Comparison of ENCODE assay signal across 13 cellular contexts in genomic region chr5:170597876-170598275, GRCh38.
DNase-seq lines count a peak whose midpoint lies in the region; ATAC-seq and TF ChIP-seq lines count a peak whose summit lies in the region.
"Had no signal": no experiment of that assay in that cellular context is flagged by ENCODE, and none has a peak within 500 bp of the region (broad histone marks: within the 10 kb centered on the region; RNA-seq: fewer than 3 reads in every experiment).

No MANE protein-coding gene starts in this region.

- peak overlapping the region; percentile 51 for H3K27ac ChIP-seq in temporal lobe (ENCODE audit: low read depth, low read length)
- H3K27ac ChIP-seq: cardiac muscle cell had no signal

- H3K36me3 Mint-ChIP-seq in activated naive CD4-positive, alpha-beta T cell treated with anti-CD3 and anti-CD28 coated beads, Interleukin-2, amount 50 U/mL, for 72 hours: no peaks in the 10 kb centered on the region
- no peaks in the 10 kb centered on the region for H3K36me3 Mint-ChIP-seq in activated naive CD4-positive, alpha-beta T cell treated with anti-CD3 and anti-CD28 coated beads for 36 hours (ENCODE audit: low read depth)
- H3K36me3 Mint-ChIP-seq in activated CD4-positive, alpha-beta memory T cell treated with anti-CD3 and anti-CD28 coated beads for 36 hours: no peaks in the 10 kb centered on the region
- H3K36me3 Mint-ChIP-seq: natural killer cell had no signal

- no peak overlapping the region for H3K4me3 Mint-ChIP-seq in activated naive CD4-positive, alpha-beta T cell treated with anti-CD3 and anti-CD28 coated beads for 36 hours
- H3K4me3 Mint-ChIP-seq in activated CD4-positive, alpha-beta memory T cell treated with anti-CD3 and anti-CD28 coated beads for 36 hours: no peak overlapping the region
- H3K4me3 Mint-ChIP-seq: natural killer cell had no signal

- no peak overlapping the region for H3K4me3 ChIP-seq in astrocyte of the spinal cord (ENCODE audit: low read depth, low read length)
- H3K4me3 ChIP-seq: cardiac muscle cell, tibial nerve had no signal

- peaks cover 27% of the 10 kb centered on the region for H3K27me3 Mint-ChIP-seq in activated naive CD4-positive, alpha-beta T cell treated with anti-CD3 and anti-CD28 coated beads for 36 hours (ENCODE audit: low read depth)
- peaks cover 56% of the 10 kb centered on the region for H3K27me3 Mint-ChIP-seq in activated CD4-positive, alpha-beta memory T cell treated with anti-CD3 and anti-CD28 coated beads for 36 hours

- in situ Hi-C loops in astrocyte of the spinal cord (cut with HindIII; ENCODE audit: low sequenced_read_pairs): no loop called here

- H3K9me3 Mint-ChIP-seq in activated naive CD4-positive, alpha-beta T cell treated with anti-CD3 and anti-CD28 coated beads, Interleukin-2, amount 50 U/mL, for 72 hours: no peaks in the 10 kb centered on the region
- H3K9me3 Mint-ChIP-seq in activated naive CD4-positive, alpha-beta T cell treated with anti-CD3 and anti-CD28 coated beads for 36 hours: no peaks in the 10 kb centered on the region
- H3K9me3 Mint-ChIP-seq in activated CD4-positive, alpha-beta memory T cell treated with anti-CD3 and anti-CD28 coated beads for 36 hours: no peaks in the 10 kb centered on the region
- H3K9me3 Mint-ChIP-seq: natural killer cell had no signal

- intact Hi-C loops in activated naive CD4-positive, alpha-beta T cell treated with anti-CD3 and anti-CD28 coated beads for 36 hours (cut with micrococcal nuclease): loop anchor here (1.0 kb wide), 1 partner anchor 26 kb away; no protein-coding TSS in a partner anchor
- intact Hi-C loops in activated CD4-positive, alpha-beta memory T cell treated with anti-CD3 and anti-CD28 coated beads for 36 hours (cut with micrococcal nuclease): loop anchor here (1.0 to 5.0 kb wide), 3 partner anchors 26 to 301 kb away; partner anchors contain the start of gene LCP2

- ATAC-seq in activated naive CD4-positive, alpha-beta T cell treated with anti-CD3 and anti-CD28 coated beads, Interleukin-2, amount 50 U/mL, for 72 hours: no peak
- no peak for ATAC-seq in GM21619 (IDR thresholded peaks at IDR 0.05; ENCODE audit: unreplicated experiment)

- no peak for DNase-seq in activated naive CD4-positive, alpha-beta T cell treated with anti-CD3 and anti-CD28 coated beads, Interleukin-2, amount 50 U/mL, for 72 hours (ENCODE audit: low spot score in 2 of 2)
- no peak for DNase-seq in activated naive CD4-positive, alpha-beta T cell treated with anti-CD3 and anti-CD28 coated beads for 36 hours
- DNase-seq in astrocyte of the spinal cord (ENCODE audit: low read depth, low spot score): peak; percentile 24
- DNase-seq in kidney tubule cell (ENCODE audit: low spot score): peak; percentile 28
- no peak for DNase-seq in NCI-H187 (lab: John Stamatoyannopoulos, UW)
- no peak for DNase-seq in activated CD4-positive, alpha-beta memory T cell treated with anti-CD3 and anti-CD28 coated beads for 36 hours
- DNase-seq: glutamatergic neuron, natural killer cell, NCI-H2171 treated with DMSO at 0.1 percent for 48 hours had no signal

- peak overlapping the region; percentile 36 to 41 for H3K27ac Mint-ChIP-seq in activated naive CD4-positive, alpha-beta T cell treated with anti-CD3 and anti-CD28 coated beads, Interleukin-2, amount 50 U/mL, for 72 hours
- H3K27ac Mint-ChIP-seq in activated naive CD4-positive, alpha-beta T cell treated with anti-CD3 and anti-CD28 coated beads for 36 hours: no peak overlapping the region
- H3K27ac Mint-ChIP-seq in activated CD4-positive, alpha-beta memory T cell treated with anti-CD3 and anti-CD28 coated beads for 36 hours: no peak overlapping the region
- H3K27ac Mint-ChIP-seq: natural killer cell had no signal

- H3K4me1 Mint-ChIP-seq in activated naive CD4-positive, alpha-beta T cell treated with anti-CD3 and anti-CD28 coated beads for 36 hours (ENCODE audit: low read depth): peaks cover 21% of the 10 kb centered on the region
- H3K4me1 Mint-ChIP-seq in activated CD4-positive, alpha-beta memory T cell treated with anti-CD3 and anti-CD28 coated beads for 36 hours (ENCODE audit: low read depth): peaks cover 19% of the 10 kb centered on the region

- POLR2A ChIA-PET in activated CD4-positive, alpha-beta memory T cell treated with anti-CD3 and anti-CD28 coated beads for 36 hours (lab: Charles Lee): interaction anchor here (1.7 to 2.0 kb wide), 2 partner anchors 25 to 131 kb away, joined by 7 to 16 read pairs; no protein-coding TSS in a partner anchor

- CTCF ChIA-PET in activated naive CD4-positive, alpha-beta T cell treated with anti-CD3 and anti-CD28 coated beads for 36 hours (lab: Charles Lee): interaction anchor here (1.3 to 5.3 kb wide), 6 partner anchors 9 to 171 kb away, joined by 3 to 34 read pairs (median 6); no protein-coding TSS in a partner anchor
- CTCF ChIA-PET in activated CD4-positive, alpha-beta memory T cell treated with anti-CD3 and anti-CD28 coated beads for 36 hours (lab: Charles Lee): interaction anchor here (0.7 to 3.0 kb wide), 8 partner anchors 20 to 163 kb away, joined by 3 to 15 read pairs (median 4); no protein-coding TSS in a partner anchor

- no peak for TF ChIP-seq CTCF in astrocyte of the spinal cord (IDR thresholded peaks at IDR 0.05; ENCODE audit: low read depth, low read length)

Comparison
In these comparisons a context has a peak if more than half of its experiments do, and no peak if none do; other contexts are left out.
1. H3K27ac Mint-ChIP-seq: peak in activated naive CD4-positive, alpha-beta T cell treated with anti-CD3 and anti-CD28 coated beads, Interleukin-2, amount 50 U/mL, for 72 hours (2 of 2); none in activated naive CD4-positive, alpha-beta T cell treated with anti-CD3 and anti-CD28 coated beads for 36 hours (single experiment) and activated CD4-positive, alpha-beta memory T cell treated with anti-CD3 and anti-CD28 coated beads for 36 hours (single experiment).
2. DNase-seq: peak in astrocyte of the spinal cord (single experiment) and kidney tubule cell (single experiment); none in activated naive CD4-positive, alpha-beta T cell treated with anti-CD3 and anti-CD28 coated beads, Interleukin-2, amount 50 U/mL, for 72 hours (0 of 2), activated naive CD4-positive, alpha-beta T cell treated with anti-CD3 and anti-CD28 coated beads for 36 hours (single experiment), NCI-H187 (0 of 2) and activated CD4-positive, alpha-beta memory T cell treated with anti-CD3 and anti-CD28 coated beads for 36 hours (single experiment).